ENCODE assay signal across 8 cellular contexts in genomic region chr1:244047739-244048565, GRCh38. TPM values are rescaled to one million over a fixed set of nuclear protein-coding genes. Genes with fewer than 3 reads are reported as not detected.
A peak's percentile ranks its signal among the peaks of the same experiment; 100 is the strongest.
DNase-seq lines count a peak whose midpoint lies in the region; ATAC-seq and TF ChIP-seq lines count a peak whose summit lies in the region.

No MANE protein-coding gene starts in this region.

- DNase-seq in DMS53 (lab: John Stamatoyannopoulos, UW) = peak; percentile 100
- peak; percentile 97 for DNase-seq in Jurkat, Clone E6-1 (ENCODE audit: low read depth, low spot score)
- peak; percentile 99 for DNase-seq in PC-3
- DNase-seq in activated T-cell treated with anti-CD3 and anti-CD28 coated beads, Interleukin-2, amount 50 U/mL, for 24 hours = peak; percentile 95
- DNase-seq in stimulated activated CD8-positive, alpha-beta memory T cell treated with anti-CD3 and anti-CD28 coated beads, Interleukin-4, amount 100 ng/mL, for 48 hours = peak; percentile 95

- H3K36me3 ChIP-seq in PC-3 (ENCODE audit: low read depth, low read length) = no peaks in the 10 kb centered on the region
- no peaks in the 10 kb centered on the region for H3K36me3 ChIP-seq in esophagus (ENCODE audit: control insufficient read depth in 2 of 2, insufficient read depth in 2 of 2, low read length in 1 of 2)
- no peaks in the 10 kb centered on the region for H3K36me3 ChIP-seq in mucosa of stomach (ENCODE audit: control insufficient read depth, insufficient read depth, low read length)

- 0 to 1% methylated on average over 66 to 81 of the region's 81 CpGs for WGBS in esophagus, 2 donors

- H4K20me1 ChIP-seq in PC-3 (ENCODE audit: low read length) = no peaks in the 10 kb centered on the region

- no peak for TF ChIP-seq CTCF in PC-3 (conservative IDR thresholded peaks at IDR 0.05; ENCODE audit: low read depth, low read length)

- H3K9me2 ChIP-seq in PC-3 (replicated peaks; ENCODE audit: low read length) = no peaks in the 10 kb centered on the region

- H3K4me1 Mint-ChIP-seq in activated T-cell treated with anti-CD3 and anti-CD28 coated beads, Interleukin-2, amount 50 U/mL, for 24 hours (ENCODE audit: low read depth) = peaks cover 26% of the 10 kb centered on the region

- H3K4me2 ChIP-seq in PC-3 (ENCODE audit: low read length) = peak overlapping the region; percentile 99

- H3K27ac Mint-ChIP-seq in activated T-cell treated with anti-CD3 and anti-CD28 coated beads, Interleukin-2, amount 50 U/mL, for 24 hours = peak overlapping the region; percentile 98

- H3K9me3 ChIP-seq in PC-3 (ENCODE audit: low read length) = no peaks in the 10 kb centered on the region
- H3K9me3 ChIP-seq in esophagus (ENCODE audit: control insufficient read depth in 2 of 2, insufficient read depth in 1 of 2, low read depth in 1 of 2, low read length in 1 of 2) = no peaks in the 10 kb centered on the region
- H3K9me3 ChIP-seq in mucosa of stomach (ENCODE audit: control insufficient read depth, low read length) = no peaks in the 10 kb centered on the region

- peaks cover 24% of the 10 kb centered on the region for H3K4me1 ChIP-seq in PC-3 (ENCODE audit: insufficient read depth, low read length)
- no peaks in the 10 kb centered on the region for H3K4me1 ChIP-seq in esophagus (ENCODE audit: control insufficient read depth in 2 of 2, insufficient read depth in 2 of 2, low read length in 1 of 2)
- H3K4me1 ChIP-seq in mucosa of stomach (ENCODE audit: control insufficient read depth, insufficient read depth, low read length) = no peaks in the 10 kb centered on the region

- BruUV-seq in PC-3 (replicated peaks; lab: Mats Ljungman, UMichigan) = TSS peak; percentile 72

- H3K27ac ChIP-seq in PC-3 (ENCODE audit: low read length) (peak overlapping the region; percentile 62), esophagus (ENCODE audit: low read depth in 2 of 2, low read length in 1 of 2) (peak overlapping the region; percentile 96 to 99)

- POLR2A ChIA-PET in PC-3 (lab: Charles Lee; ENCODE audit: unreplicated experiment) = interaction anchor here (0.6 kb wide), 6 partner anchors 27 to 200 kb away, joined by 4 to 8 read pairs (median 5); no protein-coding TSS in a partner anchor

- no peaks in the 10 kb centered on the region for H3F3A ChIP-seq in PC-3 (ENCODE audit: low read length, unreplicated experiment)

- no peaks in the 10 kb centered on the region for H3K27me3 Mint-ChIP-seq in activated T-cell treated with anti-CD3 and anti-CD28 coated beads, Interleukin-2, amount 50 U/mL, for 24 hours

- CTCF ChIA-PET in PC-3 (lab: Charles Lee) = interaction anchor here (0.5 to 0.6 kb wide), 2 partner anchors 216 to 314 kb away, joined by 5 to 13 read pairs; no protein-coding TSS in a partner anchor

- peaks cover 36% of the 10 kb centered on the region for H3K79me2 ChIP-seq in PC-3 (ENCODE audit: low read length)

- peak overlapping the region; percentile 96 for H3K4me3 Mint-ChIP-seq in activated T-cell treated with anti-CD3 and anti-CD28 coated beads, Interleukin-2, amount 50 U/mL, for 24 hours

- H3K4me3 ChIP-seq in Jurkat, Clone E6-1 (ENCODE audit: low read length) = peak overlapping the region; percentile 55
- H3K4me3 ChIP-seq in PC-3 (ENCODE audit: low read length) (peak overlapping the region; percentile 98), esophagus (ENCODE audit: low read depth in 1 of 2, low read length in 2 of 2) (peak overlapping the region; percentile 90 to 97), mucosa of stomach (ENCODE audit: low read length) (peak overlapping the region; percentile 100)

- H3K36me3 Mint-ChIP-seq in activated T-cell treated with anti-CD3 and anti-CD28 coated beads, Interleukin-2, amount 50 U/mL, for 24 hours (ENCODE audit: low read depth) = peaks cover 8% of the 10 kb centered on the region

- no peaks in the 10 kb centered on the region for H3K9me3 Mint-ChIP-seq in activated T-cell treated with anti-CD3 and anti-CD28 coated beads, Interleukin-2, amount 50 U/mL, for 24 hours

- H3K9ac ChIP-seq in PC-3 (ENCODE audit: low read length) (peak overlapping the region; percentile 82), mucosa of stomach (ENCODE audit: low read length) (peak overlapping the region; percentile 100)

- H2AFZ ChIP-seq in PC-3 (ENCODE audit: low read length) = peak overlapping the region; percentile 96

- ATAC-seq in GM21717 (IDR thresholded peaks at IDR 0.05; ENCODE audit: unreplicated experiment) = peak; percentile 73
- ATAC-seq in PC-3 = peak; percentile 90

- H3K27me3 ChIP-seq in PC-3 (ENCODE audit: low read length) (0 out of 2 replicates have a peak, but pooled peaks cover 6% of the 10 kb centered on the region), esophagus (ENCODE audit: control insufficient read depth in 1 of 2, insufficient read depth in 2 of 2, low read length in 2 of 2) (no peaks in the 10 kb centered on the region), mucosa of stomach (ENCODE audit: control insufficient read depth, insufficient read depth, low read length) (no peaks in the 10 kb centered on the region)

- intact Hi-C loops in PC-3 (cut with micrococcal nuclease) = loop anchor here (1.0 to 10.0 kb wide), 9 partner anchors 36 to 404 kb away; partner anchors contain the start of gene ADSS2

RNA-seq across cellular contexts. Expression of gene ZBTB18, which starts 3.1 kb away (rescaled TPM):
- polyA plus RNA-seq in Jurkat, Clone E6-1 (2012; ENCODE audit: insufficient read depth, insufficient read length) = 10.9 TPM
- total RNA-seq in PC-3 (2014; rRNA removed) = 16.8 and 18.4 TPM in 2 replicates
- 1 to 10 TPM; 3.0 to 3.5 TPM for polyA plus RNA-seq in esophagus

Comparison
In these comparisons a context has a peak if more than half of its experiments do, and no peak if none do; other contexts are left out.
1. Peak in every context shown above with its lines: DNase-seq, ATAC-seq, H3K4me3 ChIP-seq and H3K27ac ChIP-seq.